In genomic region chr1:113391643-113392271, GRCh38 we compare ENCODE assay signal across 8 cellular contexts. TPM values are rescaled to one million over a fixed set of nuclear protein-coding genes. Genes with fewer than 3 reads are reported as not detected.
DNase-seq lines count a peak whose midpoint lies in the region; ATAC-seq and TF ChIP-seq lines count a peak whose summit lies in the region.

No MANE protein-coding gene starts in this region.

- TF ChIP-seq EP300 in sigmoid colon (IDR thresholded peaks at IDR 0.05) = no peak

- peak overlapping the region; percentile 3 for H3K27ac Mint-ChIP-seq in CD8-positive, alpha-beta T cell
- no peak overlapping the region for H3K27ac Mint-ChIP-seq in IgD-negative memory B cell

- POLR2A ChIA-PET in CD8-positive, alpha-beta T cell (lab: Charles Lee) = interaction anchor here (0.5 to 0.6 kb wide), 2 partner anchors 19 to 1048 kb away, joined by 3 read pairs; no protein-coding TSS in a partner anchor

- no peak for TF ChIP-seq CTCF in CD8-positive, alpha-beta T cell (IDR thresholded peaks at IDR 0.05)
- TF ChIP-seq CTCF in sigmoid colon (IDR thresholded peaks at IDR 0.05) = no peak

- peak in 3 of 7 experiments; percentile 17 to 52 (median 31) for DNase-seq in CD8-positive, alpha-beta T cell
- DNase-seq in activated CD8-positive, alpha-beta memory T cell treated with anti-CD3 and anti-CD28 coated beads, Interleukin-2, amount 50 U/mL, for 48 hours = peak; percentile 51
- DNase-seq in glomerular visceral epithelial cell (ENCODE audit: extremely low spot score) (peak; percentile 20), sigmoid colon (no peak), EL (no peak), OCI-M2 (lab: John Stamatoyannopoulos, UW; ENCODE audit: unreplicated experiment) (no peak)

- H3K4me1 ChIP-seq in CD8-positive, alpha-beta T cell (ENCODE audit: insufficient read depth, low read length) = peaks cover 13% of the 10 kb centered on the region
- H3K4me1 ChIP-seq in sigmoid colon = peaks cover 0 to 52% (median 25%) of the 10 kb centered on the region in 4 donors

- TF ChIP-seq POLR2A in sigmoid colon (IDR thresholded peaks at IDR 0.05) = no peak

- peaks cover 24% of the 10 kb centered on the region for H3K4me1 Mint-ChIP-seq in CD8-positive, alpha-beta T cell (ENCODE audit: low read depth)
- H3K4me1 Mint-ChIP-seq in IgD-negative memory B cell = peaks cover 5 to 15% (median 11%) of the 10 kb centered on the region in 3 donors

- H3K36me3 Mint-ChIP-seq in CD8-positive, alpha-beta T cell = peaks cover 3% of the 10 kb centered on the region
- no peaks in the 10 kb centered on the region for H3K36me3 Mint-ChIP-seq in IgD-negative memory B cell

- H3K9me3 Mint-ChIP-seq in CD8-positive, alpha-beta T cell = peaks cover 4% of the 10 kb centered on the region
- H3K9me3 Mint-ChIP-seq in IgD-negative memory B cell = peaks cover 2 to 5% (median 2%) of the 10 kb centered on the region in 3 donors

- CTCF ChIA-PET in CD8-positive, alpha-beta T cell (lab: Charles Lee) = interaction anchor here (1.1 to 1.9 kb wide), 2 partner anchors 12 to 22 kb away, joined by 4 to 7 read pairs; no protein-coding TSS in a partner anchor

- no peaks in the 10 kb centered on the region for H3K9me3 ChIP-seq in CD8-positive, alpha-beta T cell (ENCODE audit: low read length)
- no peaks in the 10 kb centered on the region for H3K9me3 ChIP-seq in sigmoid colon

- H3K27me3 Mint-ChIP-seq in CD8-positive, alpha-beta T cell (ENCODE audit: low read depth) = peaks cover 23% of the 10 kb centered on the region
- H3K27me3 Mint-ChIP-seq in IgD-negative memory B cell = peaks cover 10% of the 10 kb centered on the region

- peak overlapping the region; percentile 79 for H3K4me3 Mint-ChIP-seq in CD8-positive, alpha-beta T cell
- peak overlapping the region; percentile 78 to 92 (median 84) for H3K4me3 Mint-ChIP-seq in IgD-negative memory B cell

- WGBS in sigmoid colon, 2 donors = 5 to 21% methylated on average over 9 of the region's 9 CpGs

- H3K27ac ChIP-seq in CD8-positive, alpha-beta T cell (ENCODE audit: low read depth, low read length) = no peak overlapping the region
- peak overlapping the region; percentile 87 to 94 (median 92) for H3K27ac ChIP-seq in sigmoid colon

- peak; percentile 14 for ATAC-seq in CD8-positive, alpha-beta T cell
- ATAC-seq in GM18858 (IDR thresholded peaks at IDR 0.05; ENCODE audit: unreplicated experiment) = no peak

- peak overlapping the region; percentile 97 for H3K4me3 ChIP-seq in CD8-positive, alpha-beta T cell (ENCODE audit: low read depth, low read length)
- H3K4me3 ChIP-seq in sigmoid colon = peak overlapping the region; percentile 87 to 98 (median 97)

- H3K27me3 ChIP-seq in CD8-positive, alpha-beta T cell (ENCODE audit: insufficient read depth, low read length) = no peaks in the 10 kb centered on the region
- no peaks in the 10 kb centered on the region for H3K27me3 ChIP-seq in sigmoid colon

- H3K36me3 ChIP-seq in CD8-positive, alpha-beta T cell (ENCODE audit: insufficient read depth, low read length) = no peaks in the 10 kb centered on the region
- no peaks in the 10 kb centered on the region for H3K36me3 ChIP-seq in sigmoid colon

- intact Hi-C loops in CD8-positive, alpha-beta T cell (cut with DNase I, micrococcal nuclease) = loop anchor here (2.0 to 10.0 kb wide), 6 partner anchors 317 to 997 kb away; partner anchors contain the start of genes LRIG2 (in 2 of the 2), PPM1J (in 2 of the 2), CTTNBP2NL (in 1 of the 2) and SLC16A1 (in 1 of the 2)
- intact Hi-C loops in sigmoid colon (cut with DNase I) = loop anchor here (2.0 to 10.0 kb wide), 6 partner anchors 247 to 1193 kb away; partner anchors contain the start of genes AP4B1, BCAS2, DCLRE1B and HIPK1

RNA-seq across cellular contexts. Expression of gene MAGI3, which starts 1.4 kb away (rescaled TPM):
- total RNA-seq in CD8-positive, alpha-beta T cell = 1 to 10 TPM; 1.7 to 3.2 TPM
- 0.36 TPM for polyA plus RNA-seq in IgD-negative memory B cell
- 10 to 100 TPM; 18.9 to 22.5 (median 21.8) TPM for total RNA-seq in sigmoid colon
- 10 to 100 TPM; 11.4 to 18.5 (median 13.3) TPM for polyA plus RNA-seq in sigmoid colon

Comparison
In these comparisons a context has a peak if more than half of its experiments do, and no peak if none do; other contexts are left out.
1. DNase-seq: peak in activated CD8-positive, alpha-beta memory T cell treated with anti-CD3 and anti-CD28 coated beads, Interleukin-2, amount 50 U/mL, for 48 hours (single experiment) and glomerular visceral epithelial cell (single experiment); none in sigmoid colon (single experiment), EL (single experiment) and OCI-M2 (single experiment).
2. RNA of gene MAGI3, which starts 1.4 kb away (total RNA-seq): 18.9 to 22.5 TPM in sigmoid colon; 1.7 to 3.2 TPM in CD8-positive, alpha-beta T cell; every median in the first group is over 4 times any median in the second.